Comparison of ENCODE assay signal across 1 cellular context in the genomic region with DNA sequence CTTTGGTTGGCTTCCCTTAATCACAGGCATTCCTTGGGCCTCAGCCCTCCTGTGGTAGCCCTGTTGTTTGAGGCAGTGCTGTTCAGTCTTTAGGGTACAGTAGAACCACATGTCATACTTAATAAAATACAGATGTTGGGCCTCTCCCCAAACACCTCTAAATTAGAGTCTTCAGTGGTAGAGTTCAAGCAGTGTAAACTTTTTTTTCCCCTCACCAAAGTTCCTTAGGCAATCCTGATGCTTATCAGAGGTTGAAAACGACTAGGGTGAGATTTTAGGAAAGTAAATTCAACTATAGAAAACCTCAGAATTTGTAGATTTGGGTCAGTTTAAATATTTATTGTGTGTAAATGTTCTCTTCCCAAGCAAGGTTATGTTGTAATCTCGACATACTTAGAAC.
TF ChIP-seq lines count a peak whose summit lies in the region.

No MANE protein-coding gene starts in this region.

TF ChIP-seq in SK-N-SH, 30 proteins besides CTCF, POLR2A, EP300 and RAD21 (continued from another document):
- TF ChIP-seq, protein P1, sequence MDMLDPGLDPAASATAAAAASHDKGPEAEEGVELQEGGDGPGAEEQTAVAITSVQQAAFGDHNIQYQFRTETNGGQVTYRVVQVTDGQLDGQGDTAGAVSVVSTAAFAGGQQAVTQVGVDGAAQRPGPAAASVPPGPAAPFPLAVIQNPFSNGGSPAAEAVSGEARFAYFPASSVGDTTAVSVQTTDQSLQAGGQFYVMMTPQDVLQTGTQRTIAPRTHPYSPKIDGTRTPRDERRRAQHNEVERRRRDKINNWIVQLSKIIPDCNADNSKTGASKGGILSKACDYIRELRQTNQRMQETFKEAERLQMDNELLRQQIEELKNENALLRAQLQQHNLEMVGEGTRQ (IDR thresholded peaks at IDR 0.05; ENCODE audit: borderline replicate concordance, low read depth, low read length) = no peak
- TF ChIP-seq, protein P2, sequence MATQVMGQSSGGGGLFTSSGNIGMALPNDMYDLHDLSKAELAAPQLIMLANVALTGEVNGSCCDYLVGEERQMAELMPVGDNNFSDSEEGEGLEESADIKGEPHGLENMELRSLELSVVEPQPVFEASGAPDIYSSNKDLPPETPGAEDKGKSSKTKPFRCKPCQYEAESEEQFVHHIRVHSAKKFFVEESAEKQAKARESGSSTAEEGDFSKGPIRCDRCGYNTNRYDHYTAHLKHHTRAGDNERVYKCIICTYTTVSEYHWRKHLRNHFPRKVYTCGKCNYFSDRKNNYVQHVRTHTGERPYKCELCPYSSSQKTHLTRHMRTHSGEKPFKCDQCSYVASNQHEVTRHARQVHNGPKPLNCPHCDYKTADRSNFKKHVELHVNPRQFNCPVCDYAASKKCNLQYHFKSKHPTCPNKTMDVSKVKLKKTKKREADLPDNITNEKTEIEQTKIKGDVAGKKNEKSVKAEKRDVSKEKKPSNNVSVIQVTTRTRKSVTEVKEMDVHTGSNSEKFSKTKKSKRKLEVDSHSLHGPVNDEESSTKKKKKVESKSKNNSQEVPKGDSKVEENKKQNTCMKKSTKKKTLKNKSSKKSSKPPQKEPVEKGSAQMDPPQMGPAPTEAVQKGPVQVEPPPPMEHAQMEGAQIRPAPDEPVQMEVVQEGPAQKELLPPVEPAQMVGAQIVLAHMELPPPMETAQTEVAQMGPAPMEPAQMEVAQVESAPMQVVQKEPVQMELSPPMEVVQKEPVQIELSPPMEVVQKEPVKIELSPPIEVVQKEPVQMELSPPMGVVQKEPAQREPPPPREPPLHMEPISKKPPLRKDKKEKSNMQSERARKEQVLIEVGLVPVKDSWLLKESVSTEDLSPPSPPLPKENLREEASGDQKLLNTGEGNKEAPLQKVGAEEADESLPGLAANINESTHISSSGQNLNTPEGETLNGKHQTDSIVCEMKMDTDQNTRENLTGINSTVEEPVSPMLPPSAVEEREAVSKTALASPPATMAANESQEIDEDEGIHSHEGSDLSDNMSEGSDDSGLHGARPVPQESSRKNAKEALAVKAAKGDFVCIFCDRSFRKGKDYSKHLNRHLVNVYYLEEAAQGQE (IDR thresholded peaks at IDR 0.05; ENCODE audit: low read depth, low read length) = no peak
- TF ChIP-seq, protein P3, sequence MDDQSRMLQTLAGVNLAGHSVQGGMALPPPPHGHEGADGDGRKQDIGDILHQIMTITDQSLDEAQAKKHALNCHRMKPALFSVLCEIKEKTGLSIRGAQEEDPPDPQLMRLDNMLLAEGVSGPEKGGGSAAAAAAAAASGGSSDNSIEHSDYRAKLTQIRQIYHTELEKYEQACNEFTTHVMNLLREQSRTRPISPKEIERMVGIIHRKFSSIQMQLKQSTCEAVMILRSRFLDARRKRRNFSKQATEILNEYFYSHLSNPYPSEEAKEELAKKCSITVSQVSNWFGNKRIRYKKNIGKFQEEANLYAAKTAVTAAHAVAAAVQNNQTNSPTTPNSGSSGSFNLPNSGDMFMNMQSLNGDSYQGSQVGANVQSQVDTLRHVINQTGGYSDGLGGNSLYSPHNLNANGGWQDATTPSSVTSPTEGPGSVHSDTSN (IDR thresholded peaks at IDR 0.05) = no peak
- TF ChIP-seq EZH2phosphoT487 (IDR thresholded peaks at IDR 0.05; ENCODE audit: borderline replicate concordance, low read depth) (no peak), GATA2 (CRISPR knock-in tag; IDR thresholded peaks at IDR 0.05) (no peak)
